9 cellular contexts compared by ENCODE assay signal in genomic region chr22:24274696-24275405, GRCh38. TPM values are rescaled to one million over a fixed set of nuclear protein-coding genes. Genes with fewer than 3 reads are reported as not detected.
DNase-seq lines count a peak whose midpoint lies in the region; ATAC-seq and TF ChIP-seq lines count a peak whose summit lies in the region.
"Not testable (repeated sequence)": the region's sequence is repeated elsewhere in the genome, so short reads cannot be mapped to it uniquely, and the experiment has no call there.
"Had no signal": no experiment of that assay in that cellular context is flagged by ENCODE, and none has a peak within 500 bp of the region (broad histone marks: within the 10 kb centered on the region; RNA-seq: fewer than 3 reads in every experiment).

No MANE protein-coding gene starts in this region.

- H4K20me1 ChIP-seq in GM23338 (replicated peaks; ENCODE audit: insufficient read depth); OCI-LY7 (ENCODE audit: insufficient read depth, low read length): not testable (repeated sequence)
- H4K20me1 ChIP-seq in hepatocyte (ENCODE audit: insufficient read depth, poor library complexity, severe bottlenecking) = peaks cover 39% of the 10 kb centered on the region

- not testable (repeated sequence) for H3K36me3 ChIP-seq in A673 (ENCODE audit: insufficient read depth, low read length, poor library complexity, severe bottlenecking); GM23338 (ENCODE audit: insufficient read depth); ascending aorta; endodermal cell (ENCODE audit: control insufficient read depth, insufficient read depth, low read length); hepatocyte (replicated peaks; ENCODE audit: insufficient read depth, low read depth); skeletal muscle satellite cell (ENCODE audit: insufficient read depth, low read length)
- peaks cover 18% of the 10 kb centered on the region for H3K36me3 ChIP-seq in OCI-LY7 (ENCODE audit: insufficient read depth, low read length)

- not testable (repeated sequence) for H3K4me3 ChIP-seq in A673 (ENCODE audit: low read depth, low read length, poor library complexity, severe bottlenecking); GM23338; ascending aorta; endodermal cell (ENCODE audit: low read length); hepatocyte; skeletal muscle satellite cell (ENCODE audit: low read length)
- peak overlapping the region; percentile 2 for H3K4me3 ChIP-seq in OCI-LY7 (ENCODE audit: low read depth, low read length, poor library complexity, severe bottlenecking)

- not testable (repeated sequence) for H3K4me1 ChIP-seq in A673 (ENCODE audit: insufficient read depth, low read length, poor library complexity, severe bottlenecking); endodermal cell (ENCODE audit: control insufficient read depth, insufficient read depth, low read length)
- H3K4me1 ChIP-seq in GM23338 (ENCODE audit: insufficient read depth) (peaks cover 21% of the 10 kb centered on the region), OCI-LY7 (ENCODE audit: insufficient read depth, low read length, poor library complexity, severe bottlenecking) (peaks cover 26% of the 10 kb centered on the region), ascending aorta (peaks cover 0 to 13% of the 10 kb centered on the region in 2 donors), hepatocyte (ENCODE audit: insufficient read depth) (peaks cover 14% of the 10 kb centered on the region), skeletal muscle satellite cell (ENCODE audit: control insufficient read depth, insufficient read depth, low read length) (peaks cover 22% of the 10 kb centered on the region)

- H3K4me3 Mint-ChIP-seq in GM23338 = peak overlapping the region; percentile 42; the same call in 2 of the 3 replicates
- not testable (repeated sequence) for H3K4me3 Mint-ChIP-seq in endodermal cell
- H3K4me3 Mint-ChIP-seq in natural killer cell treated with Interleukin-12 subunit alpha and Interleukin-12 subunit beta and Interleukin-15 and Interleukin-18, amount 100 ng/mL, for 72 hours = peak overlapping the region; percentile 61

- 89 to 94% methylated on average over 4 to 6 of the region's 7 CpGs for WGBS in endodermal cell (ENCODE audit: insufficient coverage in 1 of 2, insufficient read length in 1 of 2), 2 experiments
- WGBS in hepatocyte (ENCODE audit: low lambda C conversion rate, missing lambda C conversion rate) = 60% methylated on average over 7 of the region's 7 CpGs

- not testable (repeated sequence) for H2AFZ ChIP-seq in GM23338; OCI-LY7 (ENCODE audit: low read length); hepatocyte

- H3K27ac ChIP-seq in A673 (ENCODE audit: low read depth, low read length, poor library complexity, severe bottlenecking); GM23338 (ENCODE audit: low read depth); endodermal cell (ENCODE audit: low read depth, low read length): not testable (repeated sequence)
- H3K27ac ChIP-seq in OCI-LY7 (ENCODE audit: low read depth, low read length, poor library complexity, severe bottlenecking) (peak overlapping the region; percentile 4), ascending aorta (peak overlapping the region; percentile 5 to 20), hepatocyte (peak overlapping the region; percentile 40)

- peaks cover 44% of the 10 kb centered on the region for H3K4me1 Mint-ChIP-seq in GM23338
- peaks cover 32% of the 10 kb centered on the region for H3K4me1 Mint-ChIP-seq in endodermal cell
- H3K4me1 Mint-ChIP-seq in natural killer cell treated with Interleukin-12 subunit alpha and Interleukin-12 subunit beta and Interleukin-15 and Interleukin-18, amount 100 ng/mL, for 72 hours (ENCODE audit: low read depth in 2 of 2) = peaks cover 37 to 40% of the 10 kb centered on the region in 2 donors

- ATAC-seq in GM23338; natural killer cell treated with Interleukin-12 subunit alpha and Interleukin-12 subunit beta and Interleukin-15 and Interleukin-18, amount 100 ng/mL, for 72 hours: not testable (repeated sequence)

- H3K9me2 ChIP-seq in GM23338 (ENCODE audit: insufficient read depth); OCI-LY7 (ENCODE audit: insufficient read depth, low read length); hepatocyte (replicated peaks; ENCODE audit: insufficient read depth): not testable (repeated sequence)

- not testable (repeated sequence) for H3K27me3 Mint-ChIP-seq in GM23338 (ENCODE audit: insufficient read depth, low read depth, poor library complexity); endodermal cell (ENCODE audit: insufficient read depth); natural killer cell treated with Interleukin-12 subunit alpha and Interleukin-12 subunit beta and Interleukin-15 and Interleukin-18, amount 100 ng/mL, for 72 hours

- not testable (repeated sequence) for H3K4me2 ChIP-seq in GM23338
- H3K4me2 ChIP-seq in OCI-LY7 (ENCODE audit: low read length) = peak overlapping the region; percentile 80
- peak overlapping the region; percentile 58 for H3K4me2 ChIP-seq in hepatocyte
- H3K4me2 ChIP-seq in skeletal muscle satellite cell (ENCODE audit: low read length) = peak overlapping the region; percentile 43

- not testable (repeated sequence) for H3K36me3 Mint-ChIP-seq in GM23338 (ENCODE audit: low read depth); endodermal cell (ENCODE audit: low read depth)
- H3K36me3 Mint-ChIP-seq in natural killer cell treated with Interleukin-12 subunit alpha and Interleukin-12 subunit beta and Interleukin-15 and Interleukin-18, amount 100 ng/mL, for 72 hours = peaks cover 11% of the 10 kb centered on the region

- intact Hi-C loops in A673 (cut with micrococcal nuclease; ENCODE audit: unreplicated experiment); OCI-LY7 (cut with micrococcal nuclease; ENCODE audit: unreplicated experiment): not testable (repeated sequence)
- intact Hi-C loops in ascending aorta (cut with DNase I) = loop anchor here (10.0 kb wide), 1 partner anchor 380 kb away; the partner anchor contains the start of gene MIF

- DNase-seq in A673 (ENCODE audit: low spot score); GM23338 (ENCODE audit: low spot score); ascending aorta (ENCODE audit: low spot score in 2 of 2); endodermal cell; hepatocyte (ENCODE audit: low spot score); natural killer cell treated with Interleukin-12 subunit alpha and Interleukin-12 subunit beta and Interleukin-15 and Interleukin-18, amount 100 ng/mL, for 72 hours (ENCODE audit: low spot score): not testable (repeated sequence)
- DNase-seq in OCI-LY7 (ENCODE audit: low spot score) = peak; percentile 24

- not testable (repeated sequence) for H3F3A ChIP-seq in GM23338 (replicated peaks; ENCODE audit: low read depth)

- POLR2A ChIA-PET in A673 (lab: Charles Lee; ENCODE audit: low non-redundant PET) = interaction anchor here (0.6 kb wide), 1 partner anchor 1616 kb away, joined by 4 read pairs; no protein-coding TSS in a partner anchor
- POLR2A ChIA-PET in OCI-LY7 (lab: Charles Lee) = not testable (repeated sequence)

- H3K79me2 ChIP-seq in GM23338 (replicated peaks; ENCODE audit: insufficient read depth) (peaks cover 88% of the 10 kb centered on the region), OCI-LY7 (ENCODE audit: insufficient read depth, low read depth, low read length) (peaks cover 74% of the 10 kb centered on the region), hepatocyte (peaks cover 79% of the 10 kb centered on the region)

- TF ChIP-seq CTCF in A673 (conservative IDR thresholded peaks at IDR 0.05; ENCODE audit: low read depth, low read length) = peak; percentile 38; the same call in 1 of the 2 replicates
- not testable (repeated sequence) for TF ChIP-seq CTCF in GM23338 (conservative IDR thresholded peaks at IDR 0.05; ENCODE audit: low read depth in 2 of 2)
- TF ChIP-seq CTCF in OCI-LY7 (conservative IDR thresholded peaks at IDR 0.05; ENCODE audit: low read length) = peak; percentile 60
- peak in 1 of 3 experiments; percentile 25 for TF ChIP-seq CTCF in ascending aorta (IDR thresholded peaks at IDR 0.05)
- TF ChIP-seq CTCF in endodermal cell (conservative IDR thresholded peaks at IDR 0.05) = peak; percentile 34
- peak; percentile 18 for TF ChIP-seq CTCF in hepatocyte (IDR thresholded peaks at IDR 0.05; ENCODE audit: poor library complexity)

- BruUV-seq in A673 (replicated peaks; lab: Mats Ljungman, UMichigan); OCI-LY7 (replicated peaks; lab: Mats Ljungman, UMichigan): not testable (repeated sequence)

- H3K27me3 ChIP-seq in A673 (replicated peaks; ENCODE audit: insufficient read depth, low read depth, low read length, poor library complexity); GM23338 (ENCODE audit: insufficient read depth); ascending aorta; endodermal cell (ENCODE audit: control insufficient read depth, insufficient read depth, low read length, poor library complexity, severe bottlenecking); hepatocyte; skeletal muscle satellite cell (ENCODE audit: control insufficient read depth, insufficient read depth, low read length): not testable (repeated sequence)

- H3K9me3 Mint-ChIP-seq in GM23338; endodermal cell; natural killer cell treated with Interleukin-12 subunit alpha and Interleukin-12 subunit beta and Interleukin-15 and Interleukin-18, amount 100 ng/mL, for 72 hours: not testable (repeated sequence)

- CTCF ChIA-PET in A673 (lab: Charles Lee); OCI-LY7 (lab: Charles Lee; ENCODE audit: unreplicated experiment): not testable (repeated sequence)

- H3K9me3 ChIP-seq in A673 (ENCODE audit: low read depth, low read length, poor library complexity, severe bottlenecking); OCI-LY7 (ENCODE audit: low read length); ascending aorta; endodermal cell (ENCODE audit: control insufficient read depth, low read length); hepatocyte (ENCODE audit: low read depth); skeletal muscle satellite cell (replicated peaks; ENCODE audit: low read length): not testable (repeated sequence)

- H3K27ac Mint-ChIP-seq in GM23338 (peak overlapping the region; percentile 71; the same call in 1 of the 2 replicates), endodermal cell (peak overlapping the region; percentile 4)
- peak overlapping the region; percentile 65 to 82 for H3K27ac Mint-ChIP-seq in natural killer cell treated with Interleukin-12 subunit alpha and Interleukin-12 subunit beta and Interleukin-15 and Interleukin-18, amount 100 ng/mL, for 72 hours

- not testable (repeated sequence) for H3K9ac ChIP-seq in endodermal cell (ENCODE audit: extremely low read depth, low read length, poor library complexity, severe bottlenecking); skeletal muscle satellite cell (ENCODE audit: low read depth, low read length)

RNA-seq across cellular contexts. Expression of gene SPECC1L, which starts 4.2 kb away (rescaled TPM):
- 55.6 and 56.7 TPM in 2 replicates for total RNA-seq in A673 (2021)
- 35.2 and 44.7 TPM in 2 replicates for total RNA-seq in GM23338 (2014; rRNA removed; shearing (Covaris generic))
- polyA plus RNA-seq in GM23338 (2016; fragmentation: Nextera tagmentation; extraction: Ambion mirVana) = 17.9 and 24.3 TPM in 2 replicates
- 42.4 and 47.0 TPM in 2 replicates for total RNA-seq in OCI-LY7 (2014; rRNA removed; shearing (Covaris generic))
- 65.5 and 66.2 TPM in 2 replicates for total RNA-seq in OCI-LY7 (2022)
- total RNA-seq in ascending aorta = 66.9 TPM
- total RNA-seq in endodermal cell = 10 to 100 TPM; 61.9 to 69.1 TPM
- polyA plus RNA-seq in endodermal cell (2013, experiment 1 of 2) = 37.2 TPM
- polyA plus RNA-seq in endodermal cell (2013, experiment 2 of 2) = 37.3 TPM
- total RNA-seq in hepatocyte = 28.3 and 30.3 TPM in 2 replicates
- 11.2 and 13.0 TPM in 2 replicates for polyA plus RNA-seq in hepatocyte
- total RNA-seq in natural killer cell treated with Interleukin-12 subunit alpha and Interleukin-12 subunit beta and Interleukin-15 and Interleukin-18, amount 100 ng/mL, for 72 hours = 100 to 1,000 TPM in 1 of 2 donors, 10 to 100 TPM in 1; 70.0 to 114 TPM
- 23.2 and 27.6 TPM in 2 replicates for total RNA-seq in skeletal muscle satellite cell (2012; rRNA removed)

RNA-seq across cellular contexts. Expression of gene GGT5, which starts 30.0 kb away (rescaled TPM):
- not detected in 2 replicates for total RNA-seq in A673 (2021)
- total RNA-seq in GM23338 (2014; rRNA removed; shearing (Covaris generic)) = not detected in 2 replicates
- polyA plus RNA-seq in GM23338 (2016; fragmentation: Nextera tagmentation; extraction: Ambion mirVana) = not detected in 2 replicates
- 0.06 and 0.10 TPM in 2 replicates for total RNA-seq in OCI-LY7 (2014; rRNA removed; shearing (Covaris generic))
- total RNA-seq in OCI-LY7 (2022) = not detected in 2 replicates
- 238 TPM for total RNA-seq in ascending aorta
- total RNA-seq in endodermal cell = under 1 TPM in 1 of 2 donors, not detected in 1; 0.29 TPM
- 0.61 TPM for polyA plus RNA-seq in endodermal cell (2013, experiment 1 of 2)
- 0.79 TPM for polyA plus RNA-seq in endodermal cell (2013, experiment 2 of 2)
- total RNA-seq in hepatocyte = 5.8 and 9.8 TPM in 2 replicates
- polyA plus RNA-seq in hepatocyte = 47.4 and 56.5 TPM in 2 replicates
- under 1 TPM; 0.33 to 0.42 TPM for total RNA-seq in natural killer cell treated with Interleukin-12 subunit alpha and Interleukin-12 subunit beta and Interleukin-15 and Interleukin-18, amount 100 ng/mL, for 72 hours
- 21.5 and 30.1 TPM in 2 replicates for total RNA-seq in skeletal muscle satellite cell (2012; rRNA removed)
- total RNA-seq: A172 had no signal

Comparison
In these comparisons a context has a peak if more than half of its experiments do, and no peak if none do; other contexts are left out.
1. H3K27ac Mint-ChIP-seq: peak in every context shown above with its lines; median percentile 74 in natural killer cell treated with Interleukin-12 subunit alpha and Interleukin-12 subunit beta and Interleukin-15 and Interleukin-18, amount 100 ng/mL, for 72 hours; 71 in GM23338; 4 in endodermal cell.
2. RNA of gene GGT5, which starts 30.0 kb away (total RNA-seq): 238 TPM in ascending aorta (single experiment); 5.8 to 9.8 TPM in hepatocyte, 0.33 to 0.42 TPM in natural killer cell treated with Interleukin-12 subunit alpha and Interleukin-12 subunit beta and Interleukin-15 and Interleukin-18, amount 100 ng/mL, for 72 hours, 0.29 TPM in endodermal cell, not detected in A673, 0.06 to 0.10 TPM in OCI-LY7 and not detected in GM23338; every median in the first group is over 10 times any median in the second.